2 cellular contexts compared by ENCODE assay signal in the genomic region with DNA sequence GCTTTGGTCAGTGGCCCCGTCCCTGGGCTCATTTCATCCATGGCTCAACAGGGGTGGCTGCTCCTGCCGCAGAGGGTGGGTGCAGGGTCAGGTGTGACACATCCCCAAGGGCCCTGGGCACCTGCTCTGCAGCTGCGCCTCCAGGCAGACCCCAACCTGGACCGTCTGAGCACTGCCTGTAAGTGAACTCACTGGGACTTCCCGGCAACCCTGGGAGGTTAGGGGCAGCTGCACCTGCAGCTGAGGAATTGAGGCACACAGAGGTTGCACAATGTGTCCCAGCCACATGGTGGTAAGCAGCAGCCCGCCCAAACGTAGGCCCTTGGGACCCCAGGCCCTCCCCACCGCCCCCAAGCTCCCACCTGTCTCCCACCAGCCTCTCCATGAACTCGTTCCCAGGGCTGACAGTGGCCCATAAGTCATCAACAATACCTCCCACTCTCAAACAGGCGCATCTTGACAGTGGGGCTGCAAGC.
TF ChIP-seq lines count a peak whose summit lies in the region.

No MANE protein-coding gene starts in this region.

TF ChIP-seq in K562, 482 proteins besides CTCF, POLR2A, EP300 and RAD21:
- no peak for TF ChIP-seq ZNF347 (CRISPR knock-in tag; IDR thresholded peaks at IDR 0.05; ENCODE audit: low read depth)
- TF ChIP-seq, protein P1, sequence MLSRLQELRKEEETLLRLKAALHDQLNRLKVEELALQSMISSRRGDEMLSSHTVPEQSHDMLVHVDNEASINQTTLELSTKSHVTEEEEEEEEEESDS (CRISPR knock-in tag; IDR thresholded peaks at IDR 0.05), result no peak
- TF ChIP-seq POLR2AphosphoS2 (IDR thresholded peaks at IDR 0.05; ENCODE audit: low read length), result peak; percentile 51; the same call in 1 of the 2 replicates
- TF ChIP-seq ZNF324 (CRISPR knock-in tag; IDR thresholded peaks at IDR 0.05), result no peak
- TF ChIP-seq POLR2G (IDR thresholded peaks at IDR 0.05; ENCODE audit: low read depth, low read length), result peak; percentile 68
- no peak for TF ChIP-seq ATF7 (IDR thresholded peaks at IDR 0.05)
- TF ChIP-seq, protein P2, sequence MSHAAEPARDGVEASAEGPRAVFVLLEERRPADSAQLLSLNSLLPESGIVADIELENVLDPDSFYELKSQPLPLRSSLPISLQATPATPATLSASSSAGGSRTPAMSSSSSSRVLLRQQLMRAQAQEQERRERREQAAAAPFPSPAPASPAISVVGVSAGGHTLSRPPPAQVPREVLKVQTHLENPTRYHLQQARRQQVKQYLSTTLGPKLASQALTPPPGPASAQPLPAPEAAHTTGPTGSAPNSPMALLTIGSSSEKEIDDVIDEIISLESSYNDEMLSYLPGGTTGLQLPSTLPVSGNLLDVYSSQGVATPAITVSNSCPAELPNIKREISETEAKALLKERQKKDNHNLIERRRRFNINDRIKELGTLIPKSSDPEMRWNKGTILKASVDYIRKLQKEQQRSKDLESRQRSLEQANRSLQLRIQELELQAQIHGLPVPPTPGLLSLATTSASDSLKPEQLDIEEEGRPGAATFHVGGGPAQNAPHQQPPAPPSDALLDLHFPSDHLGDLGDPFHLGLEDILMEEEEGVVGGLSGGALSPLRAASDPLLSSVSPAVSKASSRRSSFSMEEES (CRISPR knock-in tag; IDR thresholded peaks at IDR 0.05), result no peak
- no peak for TF ChIP-seq HLTF (IDR thresholded peaks at IDR 0.05)
- TF ChIP-seq ZNF134 (CRISPR knock-in tag; conservative IDR thresholded peaks at IDR 0.05), result no peak
- TF ChIP-seq RBFOX2 (IDR thresholded peaks at IDR 0.05; ENCODE audit: low read depth, low read length), result no peak
- no peak for TF ChIP-seq RUNX1 (IDR thresholded peaks at IDR 0.05; ENCODE audit: low read depth)
- TF ChIP-seq MTA1 (IDR thresholded peaks at IDR 0.05; ENCODE audit: borderline replicate concordance), result no peak
- no peak for TF ChIP-seq EP400 (IDR thresholded peaks at IDR 0.05)

TF ChIP-seq in HepG2, 621 proteins besides CTCF, POLR2A, EP300 and RAD21:
- TF ChIP-seq CEBPB (IDR thresholded peaks at IDR 0.05; ENCODE audit: borderline replicate concordance, low read depth, low read length) (peak; percentile 3; the same call in 1 of the 2 replicates), AGO2 (optimal IDR thresholded peaks at IDR 0.05; ENCODE audit: low read depth, low read length) (peak; percentile 15), MIER3 (CRISPR knock-in tag; IDR thresholded peaks at IDR 0.05; ENCODE audit: borderline replicate concordance) (no peak), ZNF121 (CRISPR knock-in tag; IDR thresholded peaks at IDR 0.05) (no peak), POLR2G (IDR thresholded peaks at IDR 0.05; ENCODE audit: low read depth, low read length) (0 out of 2 replicates have a peak, but pooled peaks have one; percentile 3), SOX6 (IDR thresholded peaks at IDR 0.05) (no peak), SOX6 (CRISPR knock-in tag; IDR thresholded peaks at IDR 0.05) (no peak)
